In genomic region chr17:410674-411401, GRCh38 we compare ENCODE assay signal across 8 cellular contexts. TPM values are rescaled to one million over a fixed set of nuclear protein-coding genes. Genes with fewer than 3 reads are reported as not detected.
A peak's percentile ranks its signal among the peaks of the same experiment; 100 is the strongest.
DNase-seq lines count a peak whose midpoint lies in the region; ATAC-seq and TF ChIP-seq lines count a peak whose summit lies in the region.

No MANE protein-coding gene starts in this region.

- dilution Hi-C loops in mammary epithelial cell (cut with HindIII; ENCODE audit: low sequenced_read_pairs): loop anchor here (5.0 kb wide), 1 partner anchor 106 kb away; no protein-coding TSS in a partner anchor

- intact Hi-C loops in mammary epithelial cell (cut with micrococcal nuclease): loop anchor here (5.0 kb wide), 1 partner anchor 461 kb away; no protein-coding TSS in a partner anchor

- no peaks in the 10 kb centered on the region for H3K9me3 ChIP-seq in BLaER1 treated with 17β-estradiol and CSF1 and Interleukin-3, amounts not matched to agents 10 nM and 100 nM (replicated peaks in 1 of 11)
- H3K9me3 ChIP-seq in mammary epithelial cell (replicated peaks; ENCODE audit: insufficient read depth, low read length): no peaks in the 10 kb centered on the region

- peaks cover 29 to 55% (median 46%) of the 10 kb centered on the region in 10 experiments for H3K4me1 ChIP-seq in BLaER1 treated with 17β-estradiol and CSF1 and Interleukin-3, amounts not matched to agents 10 nM and 100 nM
- H3K4me1 ChIP-seq in mammary epithelial cell (ENCODE audit: insufficient read depth, low read length): peaks cover 6% of the 10 kb centered on the region

- H3K36me3 Mint-ChIP-seq in T-helper 1 cell treated with Interleukin-12 subunit alpha and Interleukin-12 subunit beta and Interleukin-4 antibody, amounts not matched to agents 30 μg/mL and 1 μg/mL, for 36 hours (ENCODE audit: low read depth): peaks cover 52% of the 10 kb centered on the region
- H3K36me3 Mint-ChIP-seq in stimulated activated memory B cell treated with anti-CD40 and anti-IgM and Interleukin-4, amounts not matched to agents 10 μg/mL and 1 μg/mL and 100 μg/mL, for 72 hours: peaks cover 6% of the 10 kb centered on the region

- H3K27me3 Mint-ChIP-seq in T-helper 1 cell treated with Interleukin-12 subunit alpha and Interleukin-12 subunit beta and Interleukin-4 antibody, amounts not matched to agents 30 μg/mL and 1 μg/mL, for 36 hours (ENCODE audit: low read depth): peaks cover 3% of the 10 kb centered on the region
- H3K27me3 Mint-ChIP-seq in stimulated activated memory B cell treated with anti-CD40 and anti-IgM and Interleukin-4, amounts not matched to agents 10 μg/mL and 1 μg/mL and 100 μg/mL, for 72 hours: no peaks in the 10 kb centered on the region

- peak overlapping the region; percentile 89 for H3K4me3 Mint-ChIP-seq in T-helper 1 cell treated with Interleukin-12 subunit alpha and Interleukin-12 subunit beta and Interleukin-4 antibody, amounts not matched to agents 30 μg/mL and 1 μg/mL, for 36 hours
- peak overlapping the region; percentile 86 for H3K4me3 Mint-ChIP-seq in stimulated activated memory B cell treated with anti-CD40 and anti-IgM and Interleukin-4, amounts not matched to agents 10 μg/mL and 1 μg/mL and 100 μg/mL, for 72 hours

- WGBS in mammary epithelial cell (ENCODE audit: low coverage, missing lambda C conversion rate): 23% methylated on average over 15 of the region's 20 CpGs

- in situ Hi-C loops in mammary epithelial cell (cut with MboI; ENCODE audit: low sequenced_read_pairs in 2 of 2): no loop called here

- H4K20me1 ChIP-seq in BLaER1 treated with 17β-estradiol and CSF1 and Interleukin-3, amounts not matched to agents 10 nM and 100 nM: no peaks in the 10 kb centered on the region
- H4K20me1 ChIP-seq in mammary epithelial cell (ENCODE audit: insufficient read depth, low read length): no peaks in the 10 kb centered on the region

- H3K27ac ChIP-seq in BLaER1 treated with 17β-estradiol and CSF1 and Interleukin-3, amounts not matched to agents 10 nM and 100 nM: peak overlapping the region; percentile 56 to 80 (median 69)
- peak overlapping the region; percentile 66 for H3K27ac ChIP-seq in mammary epithelial cell (ENCODE audit: insufficient read depth, low read depth, low read length)

- H3K27ac Mint-ChIP-seq in T-helper 1 cell treated with Interleukin-12 subunit alpha and Interleukin-12 subunit beta and Interleukin-4 antibody, amounts not matched to agents 30 μg/mL and 1 μg/mL, for 36 hours: peak overlapping the region; percentile 89
- H3K27ac Mint-ChIP-seq in stimulated activated memory B cell treated with anti-CD40 and anti-IgM and Interleukin-4, amounts not matched to agents 10 μg/mL and 1 μg/mL and 100 μg/mL, for 72 hours: peak overlapping the region; percentile 82

- H3K27me3 ChIP-seq in BLaER1 treated with 17β-estradiol and CSF1 and Interleukin-3, amounts not matched to agents 10 nM and 100 nM: peaks cover 28 to 37% (median 35%) of the 10 kb centered on the region in 11 experiments
- H3K27me3 ChIP-seq in mammary epithelial cell (ENCODE audit: insufficient read depth, low read length): no peaks in the 10 kb centered on the region

- CTCF ChIA-PET in mammary epithelial cell (lab: Charles Lee; ENCODE audit: low non-redundant PET): interaction anchor here (1.6 kb wide), 1 partner anchor 570 kb away, joined by 22 read pairs; no protein-coding TSS in a partner anchor

- H3K4me1 Mint-ChIP-seq in T-helper 1 cell treated with Interleukin-12 subunit alpha and Interleukin-12 subunit beta and Interleukin-4 antibody, amounts not matched to agents 30 μg/mL and 1 μg/mL, for 36 hours (ENCODE audit: low read depth): peaks cover 53% of the 10 kb centered on the region
- peaks cover 52% of the 10 kb centered on the region for H3K4me1 Mint-ChIP-seq in stimulated activated memory B cell treated with anti-CD40 and anti-IgM and Interleukin-4, amounts not matched to agents 10 μg/mL and 1 μg/mL and 100 μg/mL, for 72 hours

- H2AFZ ChIP-seq in mammary epithelial cell (ENCODE audit: low read depth, low read length): peak overlapping the region; percentile 87

- no peaks in the 10 kb centered on the region for H3K79me2 ChIP-seq in mammary epithelial cell (ENCODE audit: insufficient read depth, low read length)

- TF ChIP-seq CTCF in mammary epithelial cell (conservative IDR thresholded peaks at IDR 0.05 in 1 of 2, IDR thresholded peaks at IDR 0.05 in 1 of 2; ENCODE audit: extremely low read depth in 1 of 2, insufficient read depth in 1 of 2, low read depth in 1 of 2, low read length in 2 of 2): peak in 1 of 2 donors; percentile 7

- peak overlapping the region; percentile 90 to 99 (median 98) for H3K4me2 ChIP-seq in BLaER1 treated with 17β-estradiol and CSF1 and Interleukin-3, amounts not matched to agents 10 nM and 100 nM
- peak overlapping the region; percentile 93 for H3K4me2 ChIP-seq in mammary epithelial cell (ENCODE audit: insufficient read depth, low read depth, low read length)

- H3K36me3 ChIP-seq in BLaER1 treated with 17β-estradiol and CSF1 and Interleukin-3, amounts not matched to agents 10 nM and 100 nM: peaks cover 0 to 10% (median 0%) of the 10 kb centered on the region in 11 experiments; a peak in 1 of 22 replicates
- no peaks in the 10 kb centered on the region for H3K36me3 ChIP-seq in mammary epithelial cell (ENCODE audit: insufficient read depth, low read length)

- peak; percentile 2 for ATAC-seq in HG02885 (IDR thresholded peaks at IDR 0.05; ENCODE audit: poor library complexity, unreplicated experiment)
- peak; percentile 31 for ATAC-seq in stimulated activated memory B cell treated with anti-CD40 and anti-IgM and Interleukin-4, amounts not matched to agents 10 μg/mL and 1 μg/mL and 100 μg/mL, for 72 hours

- DNase-seq in mammary epithelial cell: no peak
- DNase-seq in kidney tubule cell (ENCODE audit: low spot score): peak; percentile 36
- no peak for DNase-seq in UCSD-AML1 (lab: John Stamatoyannopoulos, UW; ENCODE audit: unreplicated experiment)
- no peak for DNase-seq in amniotic stem cell (lab: John Stamatoyannopoulos, UW)

- peak overlapping the region; percentile 69 to 85 (median 81) for H3K9ac ChIP-seq in BLaER1 treated with 17β-estradiol and CSF1 and Interleukin-3, amounts not matched to agents 10 nM and 100 nM
- H3K9ac ChIP-seq in mammary epithelial cell (ENCODE audit: insufficient read depth, low read length): peak overlapping the region; percentile 77

- no TSS peak for BruUV-seq in mammary epithelial cell (replicated peaks; lab: Mats Ljungman, UMichigan)

- H3K9me3 Mint-ChIP-seq in T-helper 1 cell treated with Interleukin-12 subunit alpha and Interleukin-12 subunit beta and Interleukin-4 antibody, amounts not matched to agents 30 μg/mL and 1 μg/mL, for 36 hours: no peaks in the 10 kb centered on the region
- H3K9me3 Mint-ChIP-seq in stimulated activated memory B cell treated with anti-CD40 and anti-IgM and Interleukin-4, amounts not matched to agents 10 μg/mL and 1 μg/mL and 100 μg/mL, for 72 hours: no peaks in the 10 kb centered on the region

- peak overlapping the region; percentile 62 to 92 (median 79) for H3K4me3 ChIP-seq in BLaER1 treated with 17β-estradiol and CSF1 and Interleukin-3, amounts not matched to agents 10 nM and 100 nM
- peak overlapping the region; percentile 65 to 67 (median 66) for H3K4me3 ChIP-seq in mammary epithelial cell (replicated peaks in 1 of 3; ENCODE audit: insufficient read depth in 1 of 3, low read depth in 2 of 3, low read length in 3 of 3)

RNA-seq across cellular contexts. Expression of gene RFLNB, which starts 34.9 kb away (rescaled TPM):
- 10 to 100 TPM; 14.7 to 32.8 TPM for total RNA-seq in mammary epithelial cell
- polyA plus RNA-seq in mammary epithelial cell: 3.2 TPM
- polyA minus RNA-seq in mammary epithelial cell: 9.9 TPM

RNA-seq across cellular contexts. Expression of gene RPH3AL, which starts 58.2 kb away (rescaled TPM):
- 1 to 10 TPM; 2.9 to 7.3 TPM for total RNA-seq in mammary epithelial cell
- polyA plus RNA-seq in mammary epithelial cell: 1.7 TPM
- polyA minus RNA-seq in mammary epithelial cell: 0.98 TPM
